ENCODE assay signal across 1 cellular context in the genomic region with DNA sequence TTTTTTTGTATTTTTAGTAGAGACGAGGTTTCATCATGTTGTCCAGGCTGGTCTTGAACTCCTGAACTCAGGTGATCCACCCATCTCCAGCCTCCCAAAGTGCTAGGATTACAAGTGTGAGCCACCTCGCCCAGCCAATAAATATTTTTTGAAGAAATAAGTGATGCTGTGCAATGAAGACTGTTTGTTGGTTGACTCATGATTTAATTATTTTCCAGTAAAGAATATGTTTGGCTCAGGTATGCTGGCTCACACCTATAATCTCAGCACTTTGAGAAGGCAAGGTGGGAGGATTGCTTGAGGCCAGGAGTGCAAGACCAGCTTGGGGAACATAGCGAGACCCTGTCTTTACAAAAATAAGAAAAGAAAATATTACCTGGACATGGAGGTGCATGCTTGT.
TF ChIP-seq lines count a peak whose summit lies in the region.

No MANE protein-coding gene starts in this region.

TF ChIP-seq in GM23338, 12 proteins besides CTCF, POLR2A, EP300 and RAD21:
- no peak for TF ChIP-seq JUNB (IDR thresholded peaks at IDR 0.05; ENCODE audit: unreplicated experiment)
TF ChIP-seq in GM23338: peak in this region for 0.
